In genomic region chr2:190219186-190219585, GRCh38 we compare ENCODE assay signal across 1 cellular context.
TF ChIP-seq lines count a peak whose summit lies in the region.

No MANE protein-coding gene starts in this region.

TF ChIP-seq in HepG2, 621 proteins besides CTCF, POLR2A, EP300 and RAD21 (continued from another document):
- TF ChIP-seq ZBTB10 (CRISPR knock-in tag; IDR thresholded peaks at IDR 0.05; ENCODE audit: borderline replicate concordance) (no peak), STAT5B (CRISPR knock-in tag; IDR thresholded peaks at IDR 0.05) (no peak)
